1 cellular context compared by ENCODE assay signal in the genomic region with DNA sequence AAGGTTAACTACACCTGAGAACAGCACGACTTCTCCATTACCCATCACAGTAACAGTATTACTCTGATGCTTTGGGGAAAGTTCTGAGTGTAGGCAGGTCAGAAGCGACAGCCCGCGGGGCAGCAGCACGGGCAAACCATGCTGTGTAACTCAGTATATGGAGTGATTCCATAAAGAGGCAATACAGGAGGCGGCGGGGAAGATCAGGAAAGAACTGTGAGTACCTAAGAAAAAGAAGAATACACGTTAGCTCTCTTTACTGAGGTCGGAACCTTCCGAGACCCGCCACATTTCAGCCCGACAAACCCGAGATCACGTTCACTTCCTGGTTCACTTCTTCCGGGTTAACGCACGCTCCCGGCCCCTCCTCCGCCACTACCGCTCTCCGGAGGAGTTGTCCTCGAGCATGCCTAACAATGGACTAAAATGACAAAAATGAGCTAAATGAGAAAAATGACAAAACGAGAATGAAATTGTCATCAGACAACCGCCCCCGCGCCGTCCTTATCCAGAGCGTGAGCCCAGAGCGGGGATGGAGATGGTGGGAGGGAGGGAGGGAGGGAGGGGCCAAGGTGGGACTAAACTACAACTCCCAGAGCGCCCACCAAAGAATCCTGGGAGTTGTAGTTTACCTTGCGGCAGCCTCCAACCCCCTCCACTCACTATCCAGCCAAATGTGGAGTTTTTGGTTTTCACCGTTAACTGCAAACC.
TF ChIP-seq lines count a peak whose summit lies in the region.

A gene with protein sequence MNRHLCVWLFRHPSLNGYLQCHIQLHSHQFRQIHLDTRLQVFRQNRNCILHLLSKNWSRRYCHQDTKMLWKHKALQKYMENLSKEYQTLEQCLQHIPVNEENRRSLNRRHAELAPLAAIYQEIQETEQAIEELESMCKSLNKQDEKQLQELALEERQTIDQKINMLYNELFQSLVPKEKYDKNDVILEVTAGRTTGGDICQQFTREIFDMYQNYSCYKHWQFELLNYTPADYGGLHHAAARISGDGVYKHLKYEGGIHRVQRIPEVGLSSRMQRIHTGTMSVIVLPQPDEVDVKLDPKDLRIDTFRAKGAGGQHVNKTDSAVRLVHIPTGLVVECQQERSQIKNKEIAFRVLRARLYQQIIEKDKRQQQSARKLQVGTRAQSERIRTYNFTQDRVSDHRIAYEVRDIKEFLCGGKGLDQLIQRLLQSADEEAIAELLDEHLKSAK (minus strand): TSS at position 316 of the 711 bp plus-strand sequence. CDS start 2,669 bp downstream, outside the sequence.

TF ChIP-seq in K562, 482 proteins besides CTCF, POLR2A, EP300 and RAD21 (continued from another document and continues in another):
- TF ChIP-seq SPI1 (IDR thresholded peaks at IDR 0.05; ENCODE audit: borderline replicate concordance, low read depth, low read length) (0 out of 2 replicates have a peak, but pooled peaks have one; percentile 23), CSDE1 (IDR thresholded peaks at IDR 0.05) (no peak), ETV5 (CRISPR knock-in tag; IDR thresholded peaks at IDR 0.05; ENCODE audit: low read depth) (no peak), BRD4 (IDR thresholded peaks at IDR 0.05) (no peak), GTF2E2 (tag; IDR thresholded peaks at IDR 0.05) (no peak), ZNF217 (CRISPR knock-in tag; IDR thresholded peaks at IDR 0.05) (no peak), SRF (CRISPR knock-in tag; IDR thresholded peaks at IDR 0.05) (no peak), DNMT1 (IDR thresholded peaks at IDR 0.05) (no peak), LCOR (CRISPR knock-in tag; IDR thresholded peaks at IDR 0.05) (no peak), SRSF9 (IDR thresholded peaks at IDR 0.05; ENCODE audit: borderline replicate concordance, low read depth, low read length) (no peak), NR3C1 (CRISPR knock-in tag; IDR thresholded peaks at IDR 0.05) (no peak), ZNF407 (IDR thresholded peaks at IDR 0.05; ENCODE audit: low read depth) (no peak), SIX5 (IDR thresholded peaks at IDR 0.05; ENCODE audit: borderline replicate concordance in 1 of 2, insufficient read depth in 1 of 2, low read depth in 1 of 2, low read length in 2 of 2) (peak; percentile 83), TCFL5 (CRISPR knock-in tag; conservative IDR thresholded peaks at IDR 0.05) (no peak), TCF3 (CRISPR knock-in tag; IDR thresholded peaks at IDR 0.05) (no peak), SRSF1 (IDR thresholded peaks at IDR 0.05; ENCODE audit: low read depth, low read length) (no peak), ZFPM2 (CRISPR knock-in tag; IDR thresholded peaks at IDR 0.05) (no peak), JUNB (CRISPR knock-in tag; conservative IDR thresholded peaks at IDR 0.05) (no peak), DMBX1 (CRISPR knock-in tag; IDR thresholded peaks at IDR 0.05; ENCODE audit: borderline replicate concordance) (peak; percentile 21; the same call in 1 of the 2 replicates), SP2 (IDR thresholded peaks at IDR 0.05; ENCODE audit: extremely low read depth, low read depth, low read length, poor library complexity, severe bottlenecking) (no peak), KHSRP (IDR thresholded peaks at IDR 0.05) (no peak), ZNF644 (tag; IDR thresholded peaks at IDR 0.05; ENCODE audit: low read depth) (peak; percentile 51; the same call in 1 of the 2 replicates), CBX8 (IDR thresholded peaks at IDR 0.05; ENCODE audit: borderline replicate concordance, extremely low read depth, low read depth, low read length, poor library complexity, severe bottlenecking) (no peak), ZNF507 (tag; conservative IDR thresholded peaks at IDR 0.05) (no peak), PHB (CRISPR knock-in tag; IDR thresholded peaks at IDR 0.05) (no peak), RFX1 (IDR thresholded peaks at IDR 0.05) (no peak), ZBTB26 (CRISPR knock-in tag; IDR thresholded peaks at IDR 0.05) (no peak), MAFF (IDR thresholded peaks at IDR 0.05; ENCODE audit: low read length) (no peak), E2F1 (CRISPR knock-in tag; IDR thresholded peaks at IDR 0.05) (no peak), ZNF444 (CRISPR knock-in tag; IDR thresholded peaks at IDR 0.05) (no peak), BCL6 (CRISPR knock-in tag; IDR thresholded peaks at IDR 0.05) (no peak), MYNN (IDR thresholded peaks at IDR 0.05) (no peak), MYNN (CRISPR knock-in tag; IDR thresholded peaks at IDR 0.05) (no peak), POU5F1 (IDR thresholded peaks at IDR 0.05; ENCODE audit: borderline replicate concordance, low read depth, low read length, partially characterized antibody) (no peak), ZNF668 (CRISPR knock-in tag; IDR thresholded peaks at IDR 0.05) (no peak), ATF7 (IDR thresholded peaks at IDR 0.05) (0 out of 2 replicates have a peak, but pooled peaks have one; percentile 37), BRF2 (IDR thresholded peaks at IDR 0.05; ENCODE audit: borderline replicate concordance, insufficient read depth, insufficient read length) (no peak), PCBP1 (IDR thresholded peaks at IDR 0.05; ENCODE audit: low read depth, low read length, poor library complexity, severe bottlenecking) (no peak), NFYB (IDR thresholded peaks at IDR 0.05; ENCODE audit: extremely low read depth, insufficient read length) (no peak), RCOR1 (IDR thresholded peaks at IDR 0.05; ENCODE audit: borderline replicate concordance in 1 of 2, low read depth in 2 of 2, low read length in 2 of 2) (no peak), TRIM28 (IDR thresholded peaks at IDR 0.05) (no peak), POLR2G (IDR thresholded peaks at IDR 0.05; ENCODE audit: low read depth, low read length) (peak; percentile 75)
- TF ChIP-seq, protein P1, sequence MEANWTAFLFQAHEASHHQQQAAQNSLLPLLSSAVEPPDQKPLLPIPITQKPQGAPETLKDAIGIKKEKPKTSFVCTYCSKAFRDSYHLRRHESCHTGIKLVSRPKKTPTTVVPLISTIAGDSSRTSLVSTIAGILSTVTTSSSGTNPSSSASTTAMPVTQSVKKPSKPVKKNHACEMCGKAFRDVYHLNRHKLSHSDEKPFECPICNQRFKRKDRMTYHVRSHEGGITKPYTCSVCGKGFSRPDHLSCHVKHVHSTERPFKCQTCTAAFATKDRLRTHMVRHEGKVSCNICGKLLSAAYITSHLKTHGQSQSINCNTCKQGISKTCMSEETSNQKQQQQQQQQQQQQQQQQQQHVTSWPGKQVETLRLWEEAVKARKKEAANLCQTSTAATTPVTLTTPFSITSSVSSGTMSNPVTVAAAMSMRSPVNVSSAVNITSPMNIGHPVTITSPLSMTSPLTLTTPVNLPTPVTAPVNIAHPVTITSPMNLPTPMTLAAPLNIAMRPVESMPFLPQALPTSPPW (CRISPR knock-in tag; IDR thresholded peaks at IDR 0.05): peak; percentile 83
- TF ChIP-seq, protein P2, sequence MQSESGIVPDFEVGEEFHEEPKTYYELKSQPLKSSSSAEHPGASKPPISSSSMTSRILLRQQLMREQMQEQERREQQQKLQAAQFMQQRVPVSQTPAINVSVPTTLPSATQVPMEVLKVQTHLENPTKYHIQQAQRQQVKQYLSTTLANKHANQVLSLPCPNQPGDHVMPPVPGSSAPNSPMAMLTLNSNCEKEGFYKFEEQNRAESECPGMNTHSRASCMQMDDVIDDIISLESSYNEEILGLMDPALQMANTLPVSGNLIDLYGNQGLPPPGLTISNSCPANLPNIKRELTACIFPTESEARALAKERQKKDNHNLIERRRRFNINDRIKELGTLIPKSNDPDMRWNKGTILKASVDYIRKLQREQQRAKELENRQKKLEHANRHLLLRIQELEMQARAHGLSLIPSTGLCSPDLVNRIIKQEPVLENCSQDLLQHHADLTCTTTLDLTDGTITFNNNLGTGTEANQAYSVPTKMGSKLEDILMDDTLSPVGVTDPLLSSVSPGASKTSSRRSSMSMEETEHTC (IDR thresholded peaks at IDR 0.05): no peak
- TF ChIP-seq, protein P3, sequence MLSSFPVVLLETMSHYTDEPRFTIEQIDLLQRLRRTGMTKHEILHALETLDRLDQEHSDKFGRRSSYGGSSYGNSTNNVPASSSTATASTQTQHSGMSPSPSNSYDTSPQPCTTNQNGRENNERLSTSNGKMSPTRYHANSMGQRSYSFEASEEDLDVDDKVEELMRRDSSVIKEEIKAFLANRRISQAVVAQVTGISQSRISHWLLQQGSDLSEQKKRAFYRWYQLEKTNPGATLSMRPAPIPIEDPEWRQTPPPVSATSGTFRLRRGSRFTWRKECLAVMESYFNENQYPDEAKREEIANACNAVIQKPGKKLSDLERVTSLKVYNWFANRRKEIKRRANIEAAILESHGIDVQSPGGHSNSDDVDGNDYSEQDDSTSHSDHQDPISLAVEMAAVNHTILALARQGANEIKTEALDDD (IDR thresholded peaks at IDR 0.05): 0 out of 2 replicates have a peak, but pooled peaks have one; percentile 8
